In the genomic region with DNA sequence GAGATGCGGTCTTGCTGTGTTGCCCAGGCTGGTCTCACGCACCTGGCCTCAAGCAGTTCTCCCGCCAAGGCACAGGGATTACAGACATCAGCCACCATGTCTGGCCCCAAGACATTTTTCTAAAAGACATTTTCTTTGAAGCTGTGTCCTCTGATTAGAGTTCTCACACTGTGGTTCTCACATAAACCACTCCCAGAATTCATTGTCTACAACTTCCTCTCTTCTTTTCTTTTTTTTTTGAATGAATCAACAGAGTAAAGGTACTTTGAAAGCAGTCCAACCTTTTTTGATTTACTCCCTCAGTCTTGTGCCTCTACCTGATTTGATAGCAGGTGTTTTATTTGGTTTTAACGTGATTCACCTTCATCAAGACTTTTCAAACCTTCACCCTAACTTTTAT, we compare ENCODE assay signal across 25 cellular contexts. TPM values are rescaled to one million over a fixed set of nuclear protein-coding genes. Genes with fewer than 3 reads are reported as not detected.
A peak's percentile ranks its signal among the peaks of the same experiment; 100 is the strongest.
DNase-seq lines count a peak whose midpoint lies in the region; ATAC-seq lines count a peak whose summit lies in the region.
"Had no signal": no experiment of that assay in that cellular context is flagged by ENCODE, and none has a peak within 500 bp of the region (broad histone marks: within the 10 kb centered on the region; RNA-seq: fewer than 3 reads in every experiment).

No MANE protein-coding gene starts in this region.

- peaks cover 49% of the 10 kb centered on the region for H3K36me3 Mint-ChIP-seq in activated CD4-positive, alpha-beta T cell treated with anti-CD3 and anti-CD28 coated beads for 36 hours (ENCODE audit: low read depth)
- peaks cover 3% of the 10 kb centered on the region for H3K36me3 Mint-ChIP-seq in IgD-negative memory B cell
- peaks cover 29% of the 10 kb centered on the region for H3K36me3 Mint-ChIP-seq in activated T-helper 1 cell treated with anti-CD3 and anti-CD28 coated beads, Interleukin-12 subunit alpha, Interleukin-12 subunit beta, Interleukin-2, Interleukin-4 antibody, amounts not matched to agents 30 ng/mL and 10 ng/mL and 1 ng/mL, durations not matched to agents 14 hours and 24 hours and 36 hours (ENCODE audit: low read depth)
- peaks cover 11% of the 10 kb centered on the region for H3K36me3 Mint-ChIP-seq in natural killer cell treated with Interleukin-12 subunit alpha and Interleukin-12 subunit beta and Interleukin-15 and Interleukin-18, amount 100 ng/mL, for 72 hours

- H3K4me3 Mint-ChIP-seq in activated CD4-positive, alpha-beta T cell treated with anti-CD3 and anti-CD28 coated beads for 36 hours, result no peak overlapping the region
- peak overlapping the region in 2 of 4 donors; percentile 17 to 33 for H3K4me3 Mint-ChIP-seq in IgD-negative memory B cell
- H3K4me3 Mint-ChIP-seq in activated T-helper 1 cell treated with anti-CD3 and anti-CD28 coated beads, Interleukin-12 subunit alpha, Interleukin-12 subunit beta, Interleukin-2, Interleukin-4 antibody, amounts not matched to agents 30 ng/mL and 10 ng/mL and 1 ng/mL, durations not matched to agents 14 hours and 24 hours and 36 hours, result peak overlapping the region; percentile 45
- H3K4me3 Mint-ChIP-seq in natural killer cell treated with Interleukin-12 subunit alpha and Interleukin-12 subunit beta and Interleukin-15 and Interleukin-18, amount 100 ng/mL, for 72 hours, result peak overlapping the region; percentile 84
- H3K4me3 Mint-ChIP-seq: mesothelial cell of epicardium, neural progenitor cell had no signal

- CTCF ChIA-PET in activated CD4-positive, alpha-beta T cell treated with anti-CD3 and anti-CD28 coated beads for 36 hours (lab: Charles Lee), result interaction anchor here (0.6 to 3.6 kb wide), 3 partner anchors 9 to 119 kb away, joined by 3 to 11 read pairs (median 4); no protein-coding TSS in a partner anchor

- peaks cover 14% of the 10 kb centered on the region for H3K4me1 Mint-ChIP-seq in activated CD4-positive, alpha-beta T cell treated with anti-CD3 and anti-CD28 coated beads for 36 hours
- H3K4me1 Mint-ChIP-seq in IgD-negative memory B cell, result peaks cover 0 to 12% (median 4%) of the 10 kb centered on the region in 3 donors
- peaks cover 17% of the 10 kb centered on the region for H3K4me1 Mint-ChIP-seq in activated T-helper 1 cell treated with anti-CD3 and anti-CD28 coated beads, Interleukin-12 subunit alpha, Interleukin-12 subunit beta, Interleukin-2, Interleukin-4 antibody, amounts not matched to agents 30 ng/mL and 10 ng/mL and 1 ng/mL, durations not matched to agents 14 hours and 24 hours and 36 hours (ENCODE audit: low read depth)
- peaks cover 23 to 29% of the 10 kb centered on the region in 2 donors for H3K4me1 Mint-ChIP-seq in natural killer cell treated with Interleukin-12 subunit alpha and Interleukin-12 subunit beta and Interleukin-15 and Interleukin-18, amount 100 ng/mL, for 72 hours (ENCODE audit: low read depth in 2 of 2)
- H3K4me1 Mint-ChIP-seq: mesothelial cell of epicardium had no signal

- ATAC-seq in activated CD4-positive, alpha-beta T cell treated with anti-CD3 and anti-CD28 coated beads for 36 hours, result no peak
- ATAC-seq in natural killer cell treated with Interleukin-12 subunit alpha and Interleukin-12 subunit beta and Interleukin-15 and Interleukin-18, amount 100 ng/mL, for 72 hours, result peak; percentile 66 to 68
- ATAC-seq in GM19452 (IDR thresholded peaks at IDR 0.05; ENCODE audit: unreplicated experiment) (no peak), GM21423 (IDR thresholded peaks at IDR 0.05; ENCODE audit: unreplicated experiment) (no peak)
- ATAC-seq: A549, left lobe of liver, psoas muscle had no signal

- POLR2A ChIA-PET in activated CD4-positive, alpha-beta T cell treated with anti-CD3 and anti-CD28 coated beads for 36 hours (lab: Charles Lee), result interaction anchor here (0.7 kb wide), 2 partner anchors 143 to 144 kb away, joined by 3 to 10 read pairs; no protein-coding TSS in a partner anchor

- H3K27me3 Mint-ChIP-seq in activated CD4-positive, alpha-beta T cell treated with anti-CD3 and anti-CD28 coated beads for 36 hours, result no peaks in the 10 kb centered on the region
- H3K27me3 Mint-ChIP-seq in IgD-negative memory B cell, result no peaks in the 10 kb centered on the region
- no peaks in the 10 kb centered on the region for H3K27me3 Mint-ChIP-seq in activated T-helper 1 cell treated with anti-CD3 and anti-CD28 coated beads, Interleukin-12 subunit alpha, Interleukin-12 subunit beta, Interleukin-2, Interleukin-4 antibody, amounts not matched to agents 30 ng/mL and 10 ng/mL and 1 ng/mL, durations not matched to agents 14 hours and 24 hours and 36 hours (ENCODE audit: insufficient read depth)
- H3K27me3 Mint-ChIP-seq in natural killer cell treated with Interleukin-12 subunit alpha and Interleukin-12 subunit beta and Interleukin-15 and Interleukin-18, amount 100 ng/mL, for 72 hours, result no peaks in the 10 kb centered on the region

- intact Hi-C loops in activated CD4-positive, alpha-beta T cell treated with anti-CD3 and anti-CD28 coated beads for 36 hours (cut with DNase I, micrococcal nuclease), result loop anchor here in 1 of 2 experiments (5.0 kb wide), 1 partner anchor 37 kb away; the partner anchor contains the start of genes FSD1 and TMIGD2
- intact Hi-C loops in activated T-helper 1 cell treated with anti-CD3 and anti-CD28 coated beads, Interleukin-12 subunit alpha, Interleukin-12 subunit beta, Interleukin-2, Interleukin-4 antibody, amounts not matched to agents 30 ng/mL and 10 ng/mL and 1 ng/mL, durations not matched to agents 14 hours and 24 hours and 36 hours (cut with micrococcal nuclease), result loop anchor here (5.0 kb wide), 2 partner anchors 37 to 262 kb away; partner anchors contain the start of genes FSD1 and TMIGD2

- DNase-seq in activated CD4-positive, alpha-beta T cell treated with anti-CD3 and anti-CD28 coated beads for 36 hours, result no peak
- no peak for DNase-seq in activated CD4-positive, alpha-beta T cell treated with anti-CD3 and anti-CD28 coated beads, Interleukin-2, amount 50 U/mL, for 1 hour
- no peak for DNase-seq in activated T-helper 1 cell treated with anti-CD3 and anti-CD28 coated beads, Interleukin-12 subunit alpha, Interleukin-12 subunit beta, Interleukin-2, Interleukin-4 antibody, amounts not matched to agents 30 ng/mL and 10 ng/mL and 1 ng/mL, durations not matched to agents 14 hours and 24 hours and 36 hours (ENCODE audit: low spot score)
- DNase-seq in natural killer cell treated with Interleukin-12 subunit alpha and Interleukin-12 subunit beta and Interleukin-15 and Interleukin-18, amount 100 ng/mL, for 72 hours (ENCODE audit: low spot score), result no peak
- DNase-seq in T1000 (lab: John Stamatoyannopoulos, UW), result no peak
- DNase-seq: activated CD4-positive, CD25-positive, alpha-beta regulatory T cell treated with anti-CD3 and anti-CD28 coated beads, Interleukin-2, amount 50 U/mL, for 72 hours; amniotic stem cell; esophagus squamous epithelium; GF-D8; NCI-H1417 treated with DMSO at 0.1 percent for 48 hours; psoas muscle; stimulated activated CD4-positive, alpha-beta T cell treated with anti-CD3 and anti-CD28 coated beads, Interleukin-2, amount 100 ng/mL, for 24 hours had no signal

- H3K9me3 Mint-ChIP-seq in activated CD4-positive, alpha-beta T cell treated with anti-CD3 and anti-CD28 coated beads for 36 hours (ENCODE audit: low read depth), result no peaks in the 10 kb centered on the region
- no peaks in the 10 kb centered on the region for H3K9me3 Mint-ChIP-seq in IgD-negative memory B cell
- H3K9me3 Mint-ChIP-seq in activated T-helper 1 cell treated with anti-CD3 and anti-CD28 coated beads, Interleukin-12 subunit alpha, Interleukin-12 subunit beta, Interleukin-2, Interleukin-4 antibody, amounts not matched to agents 30 ng/mL and 10 ng/mL and 1 ng/mL, durations not matched to agents 14 hours and 24 hours and 36 hours, result no peaks in the 10 kb centered on the region
- H3K9me3 Mint-ChIP-seq in natural killer cell treated with Interleukin-12 subunit alpha and Interleukin-12 subunit beta and Interleukin-15 and Interleukin-18, amount 100 ng/mL, for 72 hours, result no peaks in the 10 kb centered on the region
- H3K9me3 Mint-ChIP-seq: mesothelial cell of epicardium, neural progenitor cell had no signal

- peak overlapping the region; percentile 72 for H3K27ac Mint-ChIP-seq in activated CD4-positive, alpha-beta T cell treated with anti-CD3 and anti-CD28 coated beads for 36 hours
- H3K27ac Mint-ChIP-seq in IgD-negative memory B cell, result peak overlapping the region; percentile 18 to 86 (median 39)
- H3K27ac Mint-ChIP-seq in activated T-helper 1 cell treated with anti-CD3 and anti-CD28 coated beads, Interleukin-12 subunit alpha, Interleukin-12 subunit beta, Interleukin-2, Interleukin-4 antibody, amounts not matched to agents 30 ng/mL and 10 ng/mL and 1 ng/mL, durations not matched to agents 14 hours and 24 hours and 36 hours, result peak overlapping the region; percentile 78
- H3K27ac Mint-ChIP-seq in natural killer cell treated with Interleukin-12 subunit alpha and Interleukin-12 subunit beta and Interleukin-15 and Interleukin-18, amount 100 ng/mL, for 72 hours, result peak overlapping the region; percentile 87 to 88
- H3K27ac Mint-ChIP-seq: mesothelial cell of epicardium, neural progenitor cell had no signal

RNA-seq across cellular contexts. Expression of gene SHD, which starts 14.3 kb away (rescaled TPM):
- not detected for total RNA-seq in activated CD4-positive, alpha-beta T cell treated with anti-CD3 and anti-CD28 coated beads for 36 hours
- polyA plus RNA-seq in IgD-negative memory B cell, result not detected
- total RNA-seq in activated T-helper 1 cell treated with anti-CD3 and anti-CD28 coated beads, Interleukin-12 subunit alpha, Interleukin-12 subunit beta, Interleukin-2, Interleukin-4 antibody, amounts not matched to agents 30 ng/mL and 10 ng/mL and 1 ng/mL, durations not matched to agents 14 hours and 24 hours and 36 hours, result not detected in 2 replicates
- total RNA-seq in natural killer cell treated with Interleukin-12 subunit alpha and Interleukin-12 subunit beta and Interleukin-15 and Interleukin-18, amount 100 ng/mL, for 72 hours, result not detected
- total RNA-seq: cardiac septum; esophagus squamous epithelium; H4; T-helper 2 cell treated with Interferon-gamma antibody and Interleukin-4, amounts not matched to agents 100 ng/mL and 5 ng/mL, for 36 hours; ureter had no signal
- polyA plus RNA-seq: BJ had no signal

RNA-seq across cellular contexts. Expression of gene YJU2, which starts 17.9 kb away (rescaled TPM):
- 10 to 100 TPM; 29.8 to 34.8 TPM for total RNA-seq in activated CD4-positive, alpha-beta T cell treated with anti-CD3 and anti-CD28 coated beads for 36 hours
- polyA plus RNA-seq in IgD-negative memory B cell, result 45.6 TPM
- total RNA-seq in activated T-helper 1 cell treated with anti-CD3 and anti-CD28 coated beads, Interleukin-12 subunit alpha, Interleukin-12 subunit beta, Interleukin-2, Interleukin-4 antibody, amounts not matched to agents 30 ng/mL and 10 ng/mL and 1 ng/mL, durations not matched to agents 14 hours and 24 hours and 36 hours, result 36.8 and 40.6 TPM in 2 replicates
- 10 to 100 TPM; 30.2 to 33.3 TPM for total RNA-seq in natural killer cell treated with Interleukin-12 subunit alpha and Interleukin-12 subunit beta and Interleukin-15 and Interleukin-18, amount 100 ng/mL, for 72 hours

RNA-seq across cellular contexts. Expression of gene EBI3, which starts 35.5 kb away (rescaled TPM):
- 10 to 100 TPM; 14.5 to 16.8 TPM for total RNA-seq in activated CD4-positive, alpha-beta T cell treated with anti-CD3 and anti-CD28 coated beads for 36 hours
- 24.2 TPM for polyA plus RNA-seq in IgD-negative memory B cell
- 43.3 and 49.7 TPM in 2 replicates for total RNA-seq in activated T-helper 1 cell treated with anti-CD3 and anti-CD28 coated beads, Interleukin-12 subunit alpha, Interleukin-12 subunit beta, Interleukin-2, Interleukin-4 antibody, amounts not matched to agents 30 ng/mL and 10 ng/mL and 1 ng/mL, durations not matched to agents 14 hours and 24 hours and 36 hours
- total RNA-seq in natural killer cell treated with Interleukin-12 subunit alpha and Interleukin-12 subunit beta and Interleukin-15 and Interleukin-18, amount 100 ng/mL, for 72 hours, result 100 to 1,000 TPM in 1 of 2 donors, 10 to 100 TPM in 1; 32.4 to 131 TPM
- total RNA-seq: cardiac septum, skeletal muscle tissue had no signal

RNA-seq across cellular contexts. Expression of gene TMIGD2, which starts 37.4 kb away (rescaled TPM):
- 10 to 100 TPM; 15.8 to 16.1 TPM for total RNA-seq in activated CD4-positive, alpha-beta T cell treated with anti-CD3 and anti-CD28 coated beads for 36 hours
- 1.9 TPM for polyA plus RNA-seq in IgD-negative memory B cell
- 11.0 and 13.2 TPM in 2 replicates for total RNA-seq in activated T-helper 1 cell treated with anti-CD3 and anti-CD28 coated beads, Interleukin-12 subunit alpha, Interleukin-12 subunit beta, Interleukin-2, Interleukin-4 antibody, amounts not matched to agents 30 ng/mL and 10 ng/mL and 1 ng/mL, durations not matched to agents 14 hours and 24 hours and 36 hours
- 1 to 10 TPM; 4.6 to 5.1 TPM for total RNA-seq in natural killer cell treated with Interleukin-12 subunit alpha and Interleukin-12 subunit beta and Interleukin-15 and Interleukin-18, amount 100 ng/mL, for 72 hours
- total RNA-seq: cardiac septum, H4, mesothelial cell of epicardium had no signal
- polyA plus RNA-seq: A549, BJ had no signal

RNA-seq across cellular contexts. Expression of gene FSD1, which starts 39.6 kb away (rescaled TPM):
- 10 to 100 TPM; 23.1 to 25.3 TPM for total RNA-seq in activated CD4-positive, alpha-beta T cell treated with anti-CD3 and anti-CD28 coated beads for 36 hours
- 0.58 TPM for polyA plus RNA-seq in IgD-negative memory B cell
- 39.1 and 46.5 TPM in 2 replicates for total RNA-seq in activated T-helper 1 cell treated with anti-CD3 and anti-CD28 coated beads, Interleukin-12 subunit alpha, Interleukin-12 subunit beta, Interleukin-2, Interleukin-4 antibody, amounts not matched to agents 30 ng/mL and 10 ng/mL and 1 ng/mL, durations not matched to agents 14 hours and 24 hours and 36 hours
- total RNA-seq in natural killer cell treated with Interleukin-12 subunit alpha and Interleukin-12 subunit beta and Interleukin-15 and Interleukin-18, amount 100 ng/mL, for 72 hours, result 10 to 100 TPM; 16.0 to 24.7 TPM
- total RNA-seq: psoas muscle, skeletal muscle tissue, ureter had no signal

Comparison
In these comparisons a context has a peak if more than half of its experiments do, and no peak if none do; other contexts are left out.
1. ATAC-seq: peak in natural killer cell treated with Interleukin-12 subunit alpha and Interleukin-12 subunit beta and Interleukin-15 and Interleukin-18, amount 100 ng/mL, for 72 hours (2 of 2); none in activated CD4-positive, alpha-beta T cell treated with anti-CD3 and anti-CD28 coated beads for 36 hours (single experiment), GM19452 (single experiment) and GM21423 (single experiment).
2. Peak in every context shown above with its lines, with median percentiles within 50 percentile points of each other: H3K27ac Mint-ChIP-seq.